26 cellular contexts compared by ENCODE assay signal in genomic region chr6:113718588-113718987, GRCh38.
"Had no signal": no experiment of that assay in that cellular context is flagged by ENCODE, and none has a peak within 500 bp of the region (broad histone marks: within the 10 kb centered on the region; RNA-seq: fewer than 3 reads in every experiment).

No MANE protein-coding gene starts in this region.

- ATAC-seq: gastroesophageal sphincter; heart right ventricle; left cardiac atrium; left lung; stimulated activated memory B cell treated with anti-CD40 and anti-IgM and Interleukin-4, amounts not matched to agents 10 μg/mL and 1 μg/mL and 100 μg/mL, for 72 hours; stimulated activated naive CD8-positive, alpha-beta T cell treated with anti-CD3 and anti-CD28 coated beads, Interleukin-15, Interleukin-2, amounts not matched to agents 100 U/mL and 50 U/mL, for 24 hours had no signal

- H3K9me3 ChIP-seq: esophagus muscularis mucosa, gastroesophageal sphincter, heart right ventricle, left lung, mucosa of descending colon, prostate gland, right atrium auricular region, sigmoid colon, testis, tibial artery, upper lobe of left lung had no signal

- FAIRE-seq: endothelial cell of umbilical vein, islet of Langerhans, urothelium cell line had no signal

- H3K36me3 ChIP-seq: esophagus muscularis mucosa, gastroesophageal sphincter, heart right ventricle, left lung, neural progenitor cell, prostate gland, right atrium auricular region, sigmoid colon, tibial artery, upper lobe of left lung had no signal

- H3K9ac ChIP-seq: neural progenitor cell had no signal

- DNase-seq: dermis blood vessel endothelial cell; effector memory CD4-positive, alpha-beta T cell; heart right ventricle; hippocampal formation; left cardiac atrium; left lung; naive thymus-derived CD4-positive, alpha-beta T cell; sigmoid colon; stimulated activated CD4-positive, alpha-beta T cell treated with anti-CD3 and anti-CD28 coated beads, Interleukin-4, amount 100 ng/mL, for 4 hours; stimulated activated naive CD8-positive, alpha-beta T cell treated with anti-CD3 and anti-CD28 coated beads, Interleukin-15, Interleukin-2, amounts not matched to agents 100 U/mL and 50 U/mL, for 24 hours; substantia nigra; testis; tibial artery; upper lobe of left lung had no signal

- H3K27me3 ChIP-seq: esophagus muscularis mucosa, foreskin keratinocyte, gastroesophageal sphincter, heart right ventricle, neural progenitor cell, right atrium auricular region, sigmoid colon, testis, tibial artery, upper lobe of left lung had no signal

- H3K4me1 ChIP-seq: esophagus muscularis mucosa, foreskin keratinocyte, gastroesophageal sphincter, neural progenitor cell, prostate gland, right atrium auricular region, sigmoid colon, testis, tibial artery had no signal

- H2AFZ ChIP-seq: neural progenitor cell had no signal

- H3K4me3 ChIP-seq: coronary artery, esophagus muscularis mucosa, gastroesophageal sphincter, heart right ventricle, left lung, mucosa of descending colon, neural progenitor cell, prostate gland, right atrium auricular region, sigmoid colon, testis, tibial artery, upper lobe of left lung had no signal

- H3K27ac ChIP-seq: coronary artery, esophagus muscularis mucosa, foreskin keratinocyte, gastroesophageal sphincter, heart right ventricle, left lung, neural progenitor cell, prostate gland, right atrium auricular region, sigmoid colon, testis, tibial artery, upper lobe of left lung had no signal

- H3K4me2 ChIP-seq: neural progenitor cell had no signal
